In the genomic region with DNA sequence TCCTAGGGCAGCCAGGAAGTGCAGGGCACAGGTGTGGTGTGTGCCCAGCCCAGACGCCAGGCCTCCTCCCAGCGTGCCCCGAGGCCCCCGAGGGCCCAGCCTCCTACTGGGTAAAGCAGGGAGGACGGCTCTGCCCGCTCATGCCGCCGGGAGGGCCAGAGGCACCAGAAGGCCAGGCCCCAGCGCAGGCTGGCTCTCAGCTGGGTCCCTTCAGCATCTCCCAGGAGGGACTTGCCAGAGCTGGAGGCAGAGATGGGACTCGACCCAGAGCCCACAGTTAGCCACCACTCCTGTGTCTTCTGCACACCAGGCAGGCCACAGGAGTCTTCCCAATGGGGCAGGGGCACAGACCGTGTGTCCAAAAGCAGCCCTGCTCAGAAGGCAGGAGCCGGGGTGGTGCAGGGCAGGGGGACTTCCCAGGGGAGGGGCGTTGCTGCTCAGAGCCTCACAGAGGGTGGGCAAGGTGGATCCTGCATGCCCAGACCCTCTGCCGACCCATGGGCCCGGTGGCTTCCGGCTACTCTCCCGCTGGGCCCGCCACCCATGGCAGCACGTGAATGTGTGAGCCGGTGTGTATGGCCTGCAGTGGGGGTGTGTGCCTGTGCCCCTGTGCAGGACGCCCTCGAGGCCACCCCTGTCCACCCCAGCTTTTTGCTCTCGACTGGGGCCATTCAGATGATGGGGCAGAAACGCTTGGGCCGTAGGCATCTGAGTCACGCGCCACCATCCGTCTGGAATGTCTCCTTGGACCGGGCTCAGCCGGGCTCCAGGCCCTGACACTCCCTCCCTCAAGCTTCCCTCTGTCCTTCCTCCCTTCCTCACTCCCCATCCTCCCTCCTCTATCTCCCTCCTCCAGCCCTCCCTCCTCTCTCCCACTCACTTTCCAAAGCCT, we compare ENCODE assay signal across 13 cellular contexts. TPM values are rescaled to one million over a fixed set of nuclear protein-coding genes. Genes with fewer than 3 reads are reported as not detected.
DNase-seq lines count a peak whose midpoint lies in the region; ATAC-seq lines count a peak whose summit lies in the region.
"Had no signal": no experiment of that assay in that cellular context is flagged by ENCODE, and none has a peak within 500 bp of the region (broad histone marks: within the 10 kb centered on the region; RNA-seq: fewer than 3 reads in every experiment).

No MANE protein-coding gene starts in this region.

- H3K4me3 ChIP-seq in GM23248 = no peak overlapping the region
- H3K4me3 ChIP-seq: gastroesophageal sphincter, HAP-1 had no signal

- no peak overlapping the region for H3K4me2 ChIP-seq in GM23248 (ENCODE audit: unreplicated experiment)

- WGBS in GM23248 (ENCODE audit: low coverage in 1 of 2, low lambda C conversion rate in 2 of 2, missing lambda C conversion rate in 2 of 2), 2 experiments = 67 to 79% methylated on average over 23 to 29 of the region's 30 CpGs

- in situ Hi-C loops in GM23248 (cut with MboI) = no loop called here

- 0 out of 2 replicates have a peak, but pooled peaks cover 5% of the 10 kb centered on the region for H3K4me1 ChIP-seq in GM23248 (ENCODE audit: insufficient read depth)
- H3K4me1 ChIP-seq: gastroesophageal sphincter had no signal

- no peaks in the 10 kb centered on the region for H3K9me3 ChIP-seq in GM23248 (ENCODE audit: low read depth)
- H3K9me3 ChIP-seq: gastroesophageal sphincter, HAP-1 had no signal

- no peak overlapping the region for H2AFZ ChIP-seq in GM23248

- no peak for ATAC-seq in GM21381 (IDR thresholded peaks at IDR 0.05; ENCODE audit: unreplicated experiment)
- ATAC-seq: gastroesophageal sphincter; stimulated activated naive B cell treated with anti-CD40 and anti-IgM and Interleukin-4, amounts not matched to agents 10 μg/mL and 1 μg/mL and 100 μg/mL, for 72 hours had no signal

- H3K9ac ChIP-seq in GM23248 = no peak overlapping the region

- no peaks in the 10 kb centered on the region for H3K9me2 ChIP-seq in GM23248 (ENCODE audit: insufficient read depth)

- DNase-seq in GM23248 = peak; percentile 79
- peak; percentile 68 for DNase-seq in astrocyte of the hippocampus (ENCODE audit: low read depth, low spot score)
- peak; percentile 7 for DNase-seq in kidney glomerular epithelial cell (lab: John Stamatoyannopoulos, UW)
- peak in 3 of 49 donors; percentile 22 to 50 (median 24) for DNase-seq in substantia nigra (lab: John Stamatoyannopoulos, UW)
- DNase-seq in NCI-H526 (lab: John Stamatoyannopoulos, UW) = no peak
- no peak for DNase-seq in iPS-NIHi7 (ENCODE audit: extremely low spot score)
- no peak for DNase-seq in effector CD4-positive, alpha-beta T cell
- DNase-seq: NCI-H1930; stimulated activated CD4-positive, alpha-beta T cell treated with anti-CD3 and anti-CD28 coated beads, Interleukin-4, amount 100 ng/mL, for 4 hours; stimulated activated naive B cell treated with anti-CD40 and anti-IgM and Interleukin-4, amounts not matched to agents 10 μg/mL and 1 μg/mL and 100 μg/mL, for 72 hours had no signal

- H3F3A ChIP-seq in GM23248 (ENCODE audit: insufficient read depth) = 0 out of 2 replicates have a peak, but pooled peaks cover 7% of the 10 kb centered on the region

- no peaks in the 10 kb centered on the region for H3K27me3 ChIP-seq in GM23248 (replicated peaks; ENCODE audit: insufficient read depth)

- no peaks in the 10 kb centered on the region for H3K79me2 ChIP-seq in GM23248 (ENCODE audit: insufficient read depth)

- H3K36me3 ChIP-seq in GM23248 (ENCODE audit: low read depth) = no peaks in the 10 kb centered on the region
- H3K36me3 ChIP-seq: gastroesophageal sphincter, HAP-1 had no signal

- H3K27ac ChIP-seq in GM23248 = no peak overlapping the region
- H3K27ac ChIP-seq in substantia nigra (ENCODE audit: low read depth, low read length, poor library complexity, severe bottlenecking) = peak overlapping the region; percentile 82

- no peaks in the 10 kb centered on the region for H4K20me1 ChIP-seq in GM23248 (ENCODE audit: insufficient read depth)

RNA-seq across cellular contexts. Expression of gene ZNF469, which starts 5.7 kb away (rescaled TPM):
- 2.3 and 2.6 TPM in 2 replicates for total RNA-seq in GM23248 (2014; rRNA removed; shearing (Covaris generic))
- polyA plus RNA-seq in GM23248 (2016; fragmentation: Nextera tagmentation; extraction: Ambion mirVana) = 0.65 and 0.70 TPM in 2 replicates

Comparison
In these comparisons a context has a peak if more than half of its experiments do, and no peak if none do; other contexts are left out.
1. DNase-seq: peak in GM23248 (single experiment), astrocyte of the hippocampus (single experiment) and kidney glomerular epithelial cell (single experiment); none in NCI-H526 (0 of 2), iPS-NIHi7 (single experiment) and effector CD4-positive, alpha-beta T cell (single experiment).